ENCODE assay signal across 22 cellular contexts in genomic region chr1:163379801-163380200, GRCh38. TPM values are rescaled to one million over a fixed set of nuclear protein-coding genes. Genes with fewer than 3 reads are reported as not detected.
DNase-seq lines count a peak whose midpoint lies in the region; ATAC-seq, FAIRE-seq and TF ChIP-seq lines count a peak whose summit lies in the region.
"Had no signal": no experiment of that assay in that cellular context is flagged by ENCODE, and none has a peak within 500 bp of the region (broad histone marks: within the 10 kb centered on the region; RNA-seq: fewer than 3 reads in every experiment).

No MANE protein-coding gene starts in this region.

- H3F3A ChIP-seq in PC-3 (ENCODE audit: low read length, unreplicated experiment): no peaks in the 10 kb centered on the region

- no peaks in the 10 kb centered on the region for H3K36me3 Mint-ChIP-seq in activated CD4-positive, alpha-beta memory T cell treated with anti-CD3 and anti-CD28 coated beads for 36 hours
- H3K36me3 Mint-ChIP-seq: CD8-positive, alpha-beta T cell had no signal

- no peak overlapping the region for H3K27ac ChIP-seq in PC-3 (ENCODE audit: low read length)
- H3K27ac ChIP-seq in kidney (ENCODE audit: low read depth in 2 of 2, low read length in 2 of 2): no peak overlapping the region
- H3K27ac ChIP-seq in mammary epithelial cell (ENCODE audit: insufficient read depth, low read depth, low read length): no peak overlapping the region
- H3K27ac ChIP-seq: A549; BLaER1 treated with 17β-estradiol and CSF1 and Interleukin-3, amounts not matched to agents 10 nM and 100 nM; C4-2B had no signal

- H3K4me1 Mint-ChIP-seq in activated CD4-positive, alpha-beta memory T cell treated with anti-CD3 and anti-CD28 coated beads for 36 hours (ENCODE audit: low read depth): no peaks in the 10 kb centered on the region
- H3K4me1 Mint-ChIP-seq: B cell had no signal

- H4K20me1 ChIP-seq in PC-3 (ENCODE audit: low read length) (no peaks in the 10 kb centered on the region), mammary epithelial cell (ENCODE audit: insufficient read depth, low read length) (no peaks in the 10 kb centered on the region)
- H4K20me1 ChIP-seq: BLaER1 treated with 17β-estradiol and CSF1 and Interleukin-3, amounts not matched to agents 10 nM and 100 nM had no signal

- H2AFZ ChIP-seq in PC-3 (ENCODE audit: low read length): no peak overlapping the region
- no peak overlapping the region for H2AFZ ChIP-seq in mammary epithelial cell (ENCODE audit: low read depth, low read length)

- H3K9ac ChIP-seq in PC-3 (ENCODE audit: low read length) (no peak overlapping the region), kidney (ENCODE audit: low read length in 2 of 2) (no peak overlapping the region), mammary epithelial cell (ENCODE audit: insufficient read depth, low read length) (no peak overlapping the region)
- H3K9ac ChIP-seq: BLaER1 treated with 17β-estradiol and CSF1 and Interleukin-3, amounts not matched to agents 10 nM and 100 nM had no signal

- no peak overlapping the region for H3K4me3 Mint-ChIP-seq in activated CD4-positive, alpha-beta memory T cell treated with anti-CD3 and anti-CD28 coated beads for 36 hours
- H3K4me3 Mint-ChIP-seq: B cell; CD4-positive, alpha-beta T cell; CD8-positive, alpha-beta T cell had no signal

- CTCF ChIA-PET in PC-3 (lab: Charles Lee): no interaction called here
- CTCF ChIA-PET in activated CD4-positive, alpha-beta memory T cell treated with anti-CD3 and anti-CD28 coated beads for 36 hours (lab: Charles Lee): no interaction called here
- CTCF ChIA-PET in mammary epithelial cell (lab: Charles Lee; ENCODE audit: low non-redundant PET): no interaction called here

- no peaks in the 10 kb centered on the region for H3K36me3 ChIP-seq in PC-3 (ENCODE audit: low read depth, low read length)
- no peaks in the 10 kb centered on the region for H3K36me3 ChIP-seq in kidney (ENCODE audit: control insufficient read depth in 1 of 2, insufficient read depth in 2 of 2, low read length in 2 of 2)
- H3K36me3 ChIP-seq in mammary epithelial cell (ENCODE audit: insufficient read depth, low read length): no peaks in the 10 kb centered on the region
- H3K36me3 ChIP-seq: BLaER1 treated with 17β-estradiol and CSF1 and Interleukin-3, amounts not matched to agents 10 nM and 100 nM had no signal

- H3K27me3 Mint-ChIP-seq in activated CD4-positive, alpha-beta memory T cell treated with anti-CD3 and anti-CD28 coated beads for 36 hours: peaks cover 10% of the 10 kb centered on the region

- H3K9me3 Mint-ChIP-seq in activated CD4-positive, alpha-beta memory T cell treated with anti-CD3 and anti-CD28 coated beads for 36 hours: no peaks in the 10 kb centered on the region
- H3K9me3 Mint-ChIP-seq: CD4-positive, alpha-beta T cell; CD8-positive, alpha-beta T cell had no signal

- TF ChIP-seq CTCF in LNCaP clone FGC (IDR thresholded peaks at IDR 0.05; ENCODE audit: control insufficient read depth, extremely low read depth, insufficient read depth): no peak
- TF ChIP-seq CTCF in PC-3 (conservative IDR thresholded peaks at IDR 0.05; ENCODE audit: low read depth, low read length): no peak
- no peak for TF ChIP-seq CTCF in kidney (IDR thresholded peaks at IDR 0.05; ENCODE audit: borderline replicate concordance, extremely low read depth, insufficient read depth)
- no peak for TF ChIP-seq CTCF in mammary epithelial cell (conservative IDR thresholded peaks at IDR 0.05 in 1 of 2, IDR thresholded peaks at IDR 0.05 in 1 of 2; ENCODE audit: extremely low read depth in 1 of 2, insufficient read depth in 1 of 2, low read depth in 1 of 2, low read length in 2 of 2)

- H3K9me3 ChIP-seq in PC-3 (ENCODE audit: low read length) (no peaks in the 10 kb centered on the region), kidney (ENCODE audit: control insufficient read depth in 1 of 2, low read length in 2 of 2) (no peaks in the 10 kb centered on the region), mammary epithelial cell (replicated peaks; ENCODE audit: insufficient read depth, low read length) (no peaks in the 10 kb centered on the region)
- H3K9me3 ChIP-seq: A549; BLaER1 treated with 17β-estradiol and CSF1 and Interleukin-3, amounts not matched to agents 10 nM and 100 nM; Caco-2 had no signal

- H3K4me3 ChIP-seq in LNCaP clone FGC (ENCODE audit: low read depth, low read length): no peak overlapping the region
- no peak overlapping the region for H3K4me3 ChIP-seq in PC-3 (ENCODE audit: low read length)
- no peak overlapping the region for H3K4me3 ChIP-seq in kidney (ENCODE audit: low read length in 2 of 2)
- no peak overlapping the region for H3K4me3 ChIP-seq in mammary epithelial cell (replicated peaks in 1 of 3; ENCODE audit: insufficient read depth in 1 of 3, low read depth in 2 of 3, low read length in 3 of 3)
- H3K4me3 ChIP-seq: A549; BLaER1 treated with 17β-estradiol and CSF1 and Interleukin-3, amounts not matched to agents 10 nM and 100 nM had no signal

- H3K79me2 ChIP-seq in PC-3 (ENCODE audit: low read length) (no peaks in the 10 kb centered on the region), mammary epithelial cell (ENCODE audit: insufficient read depth, low read length) (no peaks in the 10 kb centered on the region)

- POLR2A ChIA-PET in PC-3 (lab: Charles Lee; ENCODE audit: unreplicated experiment): no interaction called here
- POLR2A ChIA-PET in activated CD4-positive, alpha-beta memory T cell treated with anti-CD3 and anti-CD28 coated beads for 36 hours (lab: Charles Lee): no interaction called here

- BruUV-seq in PC-3 (replicated peaks; lab: Mats Ljungman, UMichigan) (no TSS peak), mammary epithelial cell (replicated peaks; lab: Mats Ljungman, UMichigan) (no TSS peak)

- intact Hi-C loops in PC-3 (cut with micrococcal nuclease): loop anchor here (5.0 kb wide), 1 partner anchor 1338 kb away; no protein-coding TSS in a partner anchor
- intact Hi-C loops in kidney (cut with DNase I): no loop called here
- intact Hi-C loops in activated CD4-positive, alpha-beta memory T cell treated with anti-CD3 and anti-CD28 coated beads for 36 hours (cut with micrococcal nuclease): no loop called here
- intact Hi-C loops in mammary epithelial cell (cut with micrococcal nuclease): no loop called here

- 82% methylated on average over 4 of the region's 4 CpGs for WGBS in mammary epithelial cell (ENCODE audit: low coverage, missing lambda C conversion rate)

- H3K4me2 ChIP-seq in PC-3 (ENCODE audit: low read length) (no peak overlapping the region), mammary epithelial cell (ENCODE audit: insufficient read depth, low read depth, low read length) (no peak overlapping the region)
- H3K4me2 ChIP-seq: A549; BLaER1 treated with 17β-estradiol and CSF1 and Interleukin-3, amounts not matched to agents 10 nM and 100 nM had no signal

- H3K4me1 ChIP-seq in PC-3 (ENCODE audit: insufficient read depth, low read length) (peaks cover 6% of the 10 kb centered on the region; the same call in 1 of the 2 replicates), kidney (ENCODE audit: control insufficient read depth in 1 of 2, insufficient read depth in 1 of 2, low read depth in 1 of 2, low read length in 2 of 2) (peaks cover 3% of the 10 kb centered on the region in 2 donors), mammary epithelial cell (ENCODE audit: insufficient read depth, low read length) (no peaks in the 10 kb centered on the region)
- H3K4me1 ChIP-seq: A549; BLaER1 treated with 17β-estradiol and CSF1 and Interleukin-3, amounts not matched to agents 10 nM and 100 nM had no signal

- H3K27ac Mint-ChIP-seq in activated CD4-positive, alpha-beta memory T cell treated with anti-CD3 and anti-CD28 coated beads for 36 hours: no peak overlapping the region
- H3K27ac Mint-ChIP-seq: B cell; CD4-positive, alpha-beta T cell; CD8-positive, alpha-beta T cell had no signal

- FAIRE-seq in A204.1 (lab: Jason Lieb, UNC) (peak; percentile 40), kidney (lab: Jason Lieb, UNC) (peak; percentile 45)
- FAIRE-seq: A549, D721Med, GM12891, GM19239 had no signal

- peak; percentile 25 for ATAC-seq in PC-3
- ATAC-seq: A549; CD8-positive, alpha-beta T cell had no signal

- DNase-seq in LNCaP clone FGC (ENCODE audit: low read depth) (peak; percentile 91), PC-3 (peak; percentile 36), kidney (no peak), mammary epithelial cell (no peak), putamen (ENCODE audit: low spot score) (no peak)
- DNase-seq in activated CD4-positive, alpha-beta memory T cell treated with anti-CD3 and anti-CD28 coated beads for 36 hours: no peak
- DNase-seq: 8988T; AML-193; Caco-2; Calu3; CD4-positive, alpha-beta T cell; CD8-positive, alpha-beta T cell; DMS79 treated with DMSO at 0.1 percent for 48 hours; GF-D8 had no signal

- peaks cover 18% of the 10 kb centered on the region for H3K27me3 ChIP-seq in PC-3 (ENCODE audit: low read length)
- H3K27me3 ChIP-seq in mammary epithelial cell (ENCODE audit: insufficient read depth, low read length): no peaks in the 10 kb centered on the region
- H3K27me3 ChIP-seq: BLaER1 treated with 17β-estradiol and CSF1 and Interleukin-3, amounts not matched to agents 10 nM and 100 nM had no signal

- dilution Hi-C loops in mammary epithelial cell (cut with HindIII; ENCODE audit: low sequenced_read_pairs): no loop called here

- in situ Hi-C loops in mammary epithelial cell (cut with MboI; ENCODE audit: low sequenced_read_pairs in 2 of 2): loop anchor here in 1 of 2 donors (25.0 kb wide), 1 partner anchor 1682 kb away; no protein-coding TSS in a partner anchor

- no peaks in the 10 kb centered on the region for H3K9me2 ChIP-seq in PC-3 (replicated peaks; ENCODE audit: low read length)

RNA-seq across cellular contexts. Expression of gene NUF2, which starts 58.0 kb away (rescaled TPM):
- total RNA-seq in PC-3 (2014; rRNA removed) (35.6 and 62.1 TPM in 2 replicates), kidney (1.2 TPM), mammary epithelial cell (10 to 100 TPM in 1 of 2 donors, under 1 TPM in 1; 0.33 to 16.5 TPM)
- polyA plus RNA-seq in kidney (ENCODE audit: insufficient read depth, low read depth, low replicate concordance) (0.28 TPM), mammary epithelial cell (14.9 TPM)
- total RNA-seq in activated CD4-positive, alpha-beta memory T cell treated with anti-CD3 and anti-CD28 coated beads for 36 hours: 10 to 100 TPM; 66.3 to 67.4 TPM
- 10.3 TPM for polyA minus RNA-seq in mammary epithelial cell

Comparison
In these comparisons a context has a peak if more than half of its experiments do, and no peak if none do; other contexts are left out.
1. DNase-seq: peak in LNCaP clone FGC (single experiment) and PC-3 (single experiment); none in kidney (single experiment), activated CD4-positive, alpha-beta memory T cell treated with anti-CD3 and anti-CD28 coated beads for 36 hours (single experiment), mammary epithelial cell (single experiment) and putamen (single experiment).